9 cellular contexts compared by ENCODE assay signal in the genomic region with DNA sequence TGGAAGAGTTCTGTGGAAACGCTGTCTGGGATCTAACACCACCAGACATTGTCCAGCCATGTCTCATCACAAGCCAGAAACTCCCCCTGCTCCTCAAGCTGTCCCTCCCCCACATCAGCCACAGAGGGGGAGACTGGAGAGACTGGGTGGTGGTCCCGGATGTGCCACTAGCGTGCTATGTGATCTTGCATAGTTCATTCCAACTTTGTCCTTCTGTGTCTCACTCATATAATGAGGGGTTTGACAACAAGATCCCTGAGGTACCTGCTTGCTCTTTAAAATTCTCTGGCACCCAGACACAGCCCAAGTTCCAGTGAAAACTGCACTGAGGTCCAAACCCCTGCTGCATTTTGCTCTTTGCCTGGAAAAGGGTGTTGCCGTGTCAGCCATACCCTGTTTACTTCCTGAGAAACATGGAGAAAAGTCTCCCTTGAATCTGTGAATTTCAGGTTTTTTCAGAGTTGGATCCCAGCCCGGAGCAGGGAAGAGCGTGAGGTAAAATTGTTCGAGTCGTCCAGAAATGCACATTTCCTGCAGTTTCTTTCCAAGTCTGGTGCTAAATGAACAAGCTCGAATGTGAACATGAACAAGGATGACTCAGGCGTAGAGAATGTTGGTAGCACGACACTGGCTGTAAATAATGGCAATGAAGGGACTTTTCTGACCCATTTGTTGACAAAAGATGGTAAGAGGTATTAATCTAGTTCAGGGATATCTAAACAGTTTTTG.
A peak's percentile ranks its signal among the peaks of the same experiment; 100 is the strongest.
DNase-seq lines count a peak whose midpoint lies in the region; ATAC-seq and TF ChIP-seq lines count a peak whose summit lies in the region.
"Had no signal": no experiment of that assay in that cellular context is flagged by ENCODE, and none has a peak within 500 bp of the region (broad histone marks: within the 10 kb centered on the region; RNA-seq: fewer than 3 reads in every experiment).

No MANE protein-coding gene starts in this region.

- H3K9me3 ChIP-seq in WERI-Rb-1 (ENCODE audit: severe bottlenecking): no peaks in the 10 kb centered on the region

- H3K4me1 Mint-ChIP-seq in activated CD4-positive, alpha-beta memory T cell treated with anti-CD3 and anti-CD28 coated beads, Interleukin-2, amount 10 ng/mL, durations not matched to agents 7 days and 5 days: no peaks in the 10 kb centered on the region

- no peak overlapping the region for H3K27ac Mint-ChIP-seq in activated CD4-positive, alpha-beta memory T cell treated with anti-CD3 and anti-CD28 coated beads, Interleukin-2, amount 10 ng/mL, durations not matched to agents 7 days and 5 days

- H3K4me3 ChIP-seq in retinal pigment epithelial cell (ENCODE audit: low read length) (no peak overlapping the region), WERI-Rb-1 (ENCODE audit: low read depth, low read length) (no peak overlapping the region)
- H3K4me3 ChIP-seq: GM12878 had no signal

- H3K27me3 Mint-ChIP-seq in activated CD4-positive, alpha-beta memory T cell treated with anti-CD3 and anti-CD28 coated beads, Interleukin-2, amount 10 ng/mL, durations not matched to agents 7 days and 5 days: peaks cover 11% of the 10 kb centered on the region

- no peaks in the 10 kb centered on the region for H3K9me3 Mint-ChIP-seq in activated CD4-positive, alpha-beta memory T cell treated with anti-CD3 and anti-CD28 coated beads, Interleukin-2, amount 10 ng/mL, durations not matched to agents 7 days and 5 days

- ATAC-seq in SK-N-SH treated with all-trans-retinoic acid at 6 μM for 48 hours: peak; percentile 85
- ATAC-seq: GM12878 had no signal

- TF ChIP-seq CTCF in retinal pigment epithelial cell (conservative IDR thresholded peaks at IDR 0.05; ENCODE audit: low read depth, low read length): no peak
- TF ChIP-seq CTCF in WERI-Rb-1 (IDR thresholded peaks at IDR 0.05; ENCODE audit: low read depth, low read length): no peak

- H3K4me3 Mint-ChIP-seq in activated CD4-positive, alpha-beta memory T cell treated with anti-CD3 and anti-CD28 coated beads, Interleukin-2, amount 10 ng/mL, durations not matched to agents 7 days and 5 days: no peak overlapping the region

- H3K36me3 ChIP-seq in WERI-Rb-1: no peaks in the 10 kb centered on the region

- H3K27ac ChIP-seq in WERI-Rb-1: no peak overlapping the region

- H3K36me3 Mint-ChIP-seq in activated CD4-positive, alpha-beta memory T cell treated with anti-CD3 and anti-CD28 coated beads, Interleukin-2, amount 10 ng/mL, durations not matched to agents 7 days and 5 days (ENCODE audit: low read depth): no peaks in the 10 kb centered on the region

- DNase-seq in Daoy (ENCODE audit: low read depth) (peak; percentile 73), glomerular endothelial cell (ENCODE audit: extremely low read depth, low read depth, low spot score) (peak; percentile 98), retinal pigment epithelial cell (ENCODE audit: low read depth) (peak; percentile 90), NCI-H1436 treated with DMSO at 0.1 percent for 48 hours (lab: John Stamatoyannopoulos, UW) (no peak), NCI-H2107 (lab: John Stamatoyannopoulos, UW) (no peak), WERI-Rb-1 (no peak)
- DNase-seq in activated CD4-positive, alpha-beta memory T cell treated with anti-CD3 and anti-CD28 coated beads, Interleukin-2, amount 10 ng/mL, durations not matched to agents 7 days and 5 days: no peak

- H3K27me3 ChIP-seq in WERI-Rb-1 (ENCODE audit: insufficient read depth, low read depth, severe bottlenecking): no peaks in the 10 kb centered on the region

- POLR2A ChIA-PET in activated CD4-positive, alpha-beta memory T cell treated with anti-CD3 and anti-CD28 coated beads, Interleukin-2, amount 10 ng/mL, durations not matched to agents 7 days and 5 days (lab: Charles Lee): no interaction called here

- CTCF ChIA-PET in activated CD4-positive, alpha-beta memory T cell treated with anti-CD3 and anti-CD28 coated beads, Interleukin-2, amount 10 ng/mL, durations not matched to agents 7 days and 5 days (lab: Charles Lee): no interaction called here

TF ChIP-seq in SK-N-SH treated with all-trans-retinoic acid at 6 μM for 48 hours, 23 proteins besides CTCF, POLR2A, EP300 and RAD21:
- TF ChIP-seq GLIS3 (CRISPR knock-in tag; IDR thresholded peaks at IDR 0.05): no peak
- peak; percentile 51; the same call in 1 of the 2 replicates for TF ChIP-seq ISL1 (CRISPR knock-in tag; IDR thresholded peaks at IDR 0.05)
- no peak for TF ChIP-seq RARB (CRISPR knock-in tag; IDR thresholded peaks at IDR 0.05)
- TF ChIP-seq, protein P1, sequence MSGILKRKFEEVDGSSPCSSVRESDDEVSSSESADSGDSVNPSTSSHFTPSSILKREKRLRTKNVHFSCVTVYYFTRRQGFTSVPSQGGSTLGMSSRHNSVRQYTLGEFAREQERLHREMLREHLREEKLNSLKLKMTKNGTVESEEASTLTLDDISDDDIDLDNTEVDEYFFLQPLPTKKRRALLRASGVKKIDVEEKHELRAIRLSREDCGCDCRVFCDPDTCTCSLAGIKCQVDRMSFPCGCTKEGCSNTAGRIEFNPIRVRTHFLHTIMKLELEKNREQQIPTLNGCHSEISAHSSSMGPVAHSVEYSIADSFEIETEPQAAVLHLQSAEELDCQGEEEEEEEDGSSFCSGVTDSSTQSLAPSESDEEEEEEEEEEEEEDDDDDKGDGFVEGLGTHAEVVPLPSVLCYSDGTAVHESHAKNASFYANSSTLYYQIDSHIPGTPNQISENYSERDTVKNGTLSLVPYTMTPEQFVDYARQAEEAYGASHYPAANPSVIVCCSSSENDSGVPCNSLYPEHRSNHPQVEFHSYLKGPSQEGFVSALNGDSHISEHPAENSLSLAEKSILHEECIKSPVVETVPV (CRISPR knock-in tag; IDR thresholded peaks at IDR 0.05): no peak
- no peak for TF ChIP-seq PATZ1 (CRISPR knock-in tag; IDR thresholded peaks at IDR 0.05; ENCODE audit: borderline replicate concordance)
TF ChIP-seq in SK-N-SH treated with all-trans-retinoic acid at 6 μM for 48 hours: peak in this region for 1.

Comparison
In these comparisons a context has a peak if more than half of its experiments do, and no peak if none do; other contexts are left out.
1. DNase-seq: peak in Daoy (single experiment), glomerular endothelial cell (single experiment) and retinal pigment epithelial cell (single experiment); none in NCI-H1436 treated with DMSO at 0.1 percent for 48 hours (single experiment), activated CD4-positive, alpha-beta memory T cell treated with anti-CD3 and anti-CD28 coated beads, Interleukin-2, amount 10 ng/mL, durations not matched to agents 7 days and 5 days (single experiment), NCI-H2107 (single experiment) and WERI-Rb-1 (single experiment).